ENCODE assay signal across 1 cellular context in the genomic region with DNA sequence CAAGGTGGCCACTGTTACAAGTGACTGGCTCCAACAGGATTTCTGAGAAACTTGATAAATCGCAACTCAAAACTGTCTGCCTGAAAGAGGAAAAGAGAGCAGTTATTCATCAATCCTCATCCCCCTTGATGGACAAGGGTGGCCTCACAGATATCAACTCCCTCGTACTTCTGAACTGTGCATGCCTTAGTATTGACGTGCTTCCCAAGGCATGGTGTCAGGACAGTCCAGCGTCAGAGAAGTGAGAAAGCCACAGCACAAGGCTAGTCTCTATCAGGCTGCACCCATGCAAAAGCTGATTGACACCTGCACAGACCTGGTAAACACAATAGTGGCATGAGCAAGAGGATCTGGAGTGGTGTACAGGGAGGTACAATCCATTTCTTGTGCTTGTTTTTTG.
TF ChIP-seq lines count a peak whose summit lies in the region.

No MANE protein-coding gene starts in this region.

TF ChIP-seq in HepG2, 621 proteins besides CTCF, POLR2A, EP300 and RAD21 (continued from another document):
- TF ChIP-seq, protein P1, sequence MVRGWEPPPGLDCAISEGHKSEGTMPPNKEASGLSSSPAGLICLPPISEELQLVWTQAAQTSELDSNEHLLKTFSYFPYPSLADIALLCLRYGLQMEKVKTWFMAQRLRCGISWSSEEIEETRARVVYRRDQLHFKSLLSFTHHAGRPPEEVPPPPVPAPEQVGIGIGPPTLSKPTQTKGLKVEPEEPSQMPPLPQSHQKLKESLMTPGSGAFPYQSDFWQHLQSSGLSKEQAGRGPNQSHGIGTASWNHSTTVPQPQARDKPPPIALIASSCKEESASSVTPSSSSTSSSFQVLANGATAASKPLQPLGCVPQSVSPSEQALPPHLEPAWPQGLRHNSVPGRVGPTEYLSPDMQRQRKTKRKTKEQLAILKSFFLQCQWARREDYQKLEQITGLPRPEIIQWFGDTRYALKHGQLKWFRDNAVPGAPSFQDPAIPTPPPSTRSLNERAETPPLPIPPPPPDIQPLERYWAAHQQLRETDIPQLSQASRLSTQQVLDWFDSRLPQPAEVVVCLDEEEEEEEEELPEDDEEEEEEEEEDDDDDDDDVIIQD (CRISPR knock-in tag; IDR thresholded peaks at IDR 0.05; ENCODE audit: low read depth), result no peak
- TF ChIP-seq NRL (CRISPR knock-in tag; IDR thresholded peaks at IDR 0.05; ENCODE audit: borderline replicate concordance) (no peak), ZNF143 (CRISPR knock-in tag; IDR thresholded peaks at IDR 0.05) (no peak)
